ENCODE assay signal across 23 cellular contexts in genomic region chr10:110405401-110405800, GRCh38.
A peak's percentile ranks its signal among the peaks of the same experiment; 100 is the strongest.
DNase-seq lines count a peak whose midpoint lies in the region; ATAC-seq, FAIRE-seq and TF ChIP-seq lines count a peak whose summit lies in the region.
"Had no signal": no experiment of that assay in that cellular context is flagged by ENCODE, and none has a peak within 500 bp of the region (broad histone marks: within the 10 kb centered on the region; RNA-seq: fewer than 3 reads in every experiment).

No MANE protein-coding gene starts in this region.

- H3K79me1 ChIP-seq in IMR-90 (ENCODE audit: low read depth in 1 of 2, low read length in 2 of 2), result peaks cover 0 to 11% of the 10 kb centered on the region in 2 experiments; a peak in 1 of 4 replicates

- H3K4me3 ChIP-seq in A549 (no peak overlapping the region), IMR-90 (ENCODE audit: insufficient read depth, low read depth, low read length) (no peak overlapping the region)
- H3K4me3 ChIP-seq: GM23338 had no signal

- TF ChIP-seq RAD21 in A549 (conservative IDR thresholded peaks at IDR 0.05 in 1 of 2, IDR thresholded peaks at IDR 0.05 in 1 of 2), result no peak
- TF ChIP-seq RAD21 in IMR-90 (IDR thresholded peaks at IDR 0.05; ENCODE audit: low read length), result no peak

- no peak overlapping the region for H2AFZ ChIP-seq in IMR-90 (replicated peaks; ENCODE audit: low read length, poor library complexity)
- H2AFZ ChIP-seq: GM23338 had no signal

- in situ Hi-C loops in IMR-90 (cut with MboI; ENCODE audit: low sequenced_read_pairs), result no loop called here

- POLR2A ChIA-PET in A549 (lab: Yijun Ruan, JAX), result no interaction called here
- POLR2A ChIA-PET in IMR-90 (lab: Charles Lee; ENCODE audit: unreplicated experiment), result no interaction called here
- POLR2A ChIA-PET in activated CD8-positive, alpha-beta T cell treated with anti-CD3 and anti-CD28 coated beads, Interleukin-2, amount 10 ng/mL, durations not matched to agents 7 days and 5 days (lab: Charles Lee), result interaction anchor here (0.7 kb wide), 1 partner anchor 145 kb away, joined by 3 read pairs; no protein-coding TSS in a partner anchor

- intact Hi-C loops in IMR-90 (cut with micrococcal nuclease), result no loop called here

- H2BK20ac ChIP-seq in IMR-90 (ENCODE audit: low read depth, low read length), result no peak overlapping the region; the same call in 1 of the 2 replicates

- peaks cover 29% of the 10 kb centered on the region for H3K9me1 ChIP-seq in IMR-90 (ENCODE audit: insufficient read depth, low read length)

- no peaks in the 10 kb centered on the region for H4K20me1 ChIP-seq in IMR-90 (ENCODE audit: insufficient read depth, low read length)

- no TSS peak for BruUV-seq in IMR-90 (replicated peaks; lab: Mats Ljungman, UMichigan)

- H3K4me2 ChIP-seq in A549 (no peak overlapping the region), IMR-90 (ENCODE audit: low read depth, low read length) (no peak overlapping the region)
- H3K4me2 ChIP-seq: GM23338 had no signal

- no peak overlapping the region for H3K56ac ChIP-seq in IMR-90 (ENCODE audit: extremely low read depth, insufficient read depth, low read length)

- H3K27me3 ChIP-seq in IMR-90 (ENCODE audit: control insufficient read depth, insufficient read depth, low read length), result no peaks in the 10 kb centered on the region
- H3K27me3 ChIP-seq: BE2C had no signal

- no peak overlapping the region for H4K8ac ChIP-seq in IMR-90 (ENCODE audit: low read depth in 2 of 2, low read length in 2 of 2)

- 0 out of 2 replicates have a peak overlapping the region, but pooled peaks have one; percentile 24 for H3K4ac ChIP-seq in IMR-90 (ENCODE audit: low read depth, low read length)

- H4K91ac ChIP-seq in IMR-90 (ENCODE audit: insufficient read depth, low read depth, low read length), result peak overlapping the region; percentile 6; the same call in 1 of the 2 replicates

- dilution Hi-C loops in IMR-90 (cut with HindIII; ENCODE audit: low sequenced_read_pairs, unreplicated experiment), result no loop called here

- no peaks in the 10 kb centered on the region for H3K36me3 ChIP-seq in IMR-90 (ENCODE audit: control insufficient read depth, insufficient read depth, low read length)
- H3K36me3 ChIP-seq: BE2C had no signal

- H2AK5ac ChIP-seq in IMR-90 (ENCODE audit: low read depth, low read length), result no peak overlapping the region

- H4K5ac ChIP-seq in IMR-90 (ENCODE audit: low read depth, low read length), result no peak overlapping the region

- no peak for TF ChIP-seq EP300 in A549 (IDR thresholded peaks at IDR 0.05)

- TF ChIP-seq CTCF in A549 (IDR thresholded peaks at IDR 0.05) (no peak), IMR-90 (conservative IDR thresholded peaks at IDR 0.05; ENCODE audit: low read depth, low read length) (no peak)

- H3K9me3 Mint-ChIP-seq in stimulated activated naive B cell treated with anti-CD40 and anti-IgM and Interleukin-4, amounts not matched to agents 10 μg/mL and 1 μg/mL and 100 μg/mL, for 72 hours, result no peaks in the 10 kb centered on the region
- H3K9me3 Mint-ChIP-seq in activated CD8-positive, alpha-beta T cell treated with anti-CD3 and anti-CD28 coated beads, Interleukin-2, amount 10 ng/mL, durations not matched to agents 7 days and 5 days (ENCODE audit: insufficient read depth), result no peaks in the 10 kb centered on the region
- H3K9me3 Mint-ChIP-seq: CD8-positive, alpha-beta memory T cell; GM23338; IgD-negative memory B cell had no signal

- H2BK5ac ChIP-seq in IMR-90 (ENCODE audit: low read depth, low read length, poor library complexity, severe bottlenecking), result no peak overlapping the region

- WGBS in A549 (ENCODE audit: missing lambda C conversion rate), result 87% methylated on average over 6 of the region's 6 CpGs
- WGBS in IMR-90 (ENCODE audit: extremely low coverage in 2 of 2, insufficient read length in 1 of 2), 2 experiments, result 100% methylated on average over 2 of the region's 6 CpGs; no CpG with 5 or more reads in 1 of the 2 experiments

- H3K18ac ChIP-seq in IMR-90 (ENCODE audit: low read depth, low read length), result no peak overlapping the region

- CTCF ChIA-PET in A549 (lab: Yijun Ruan, JAX) (interaction anchor here (1.0 to 2.0 kb wide), 5 partner anchors 10 to 267 kb away, joined by 3 to 6 read pairs (median 4); no protein-coding TSS in a partner anchor), IMR-90 (lab: Yijun Ruan, JAX) (no interaction called here)
- CTCF ChIA-PET in activated CD8-positive, alpha-beta T cell treated with anti-CD3 and anti-CD28 coated beads, Interleukin-2, amount 10 ng/mL, durations not matched to agents 7 days and 5 days (lab: Charles Lee), result interaction anchor here (0.7 to 1.3 kb wide), 3 partner anchors 14 to 93 kb away, joined by 3 to 4 read pairs (median 4); no protein-coding TSS in a partner anchor

- 0 out of 2 replicates have a peak overlapping the region, but pooled peaks have one; percentile 5 for H3K14ac ChIP-seq in IMR-90 (replicated peaks; ENCODE audit: low read depth, low read length)

- H3K23ac ChIP-seq in IMR-90 (ENCODE audit: low read depth, low read length), result no peak overlapping the region

- H3K4me1 ChIP-seq in A549, result peaks cover 56% of the 10 kb centered on the region
- peaks cover 21% of the 10 kb centered on the region for H3K4me1 ChIP-seq in IMR-90 (ENCODE audit: control insufficient read depth, insufficient read depth, low read length)

- H3K9me3 ChIP-seq in A549, result no peaks in the 10 kb centered on the region
- H3K9me3 ChIP-seq in IMR-90 (ENCODE audit: control insufficient read depth, insufficient read depth, low read length), result no peaks in the 10 kb centered on the region
- H3K9me3 ChIP-seq: BE2C had no signal

- peak overlapping the region; percentile 99 for H3K27ac ChIP-seq in A549
- no peak overlapping the region for H3K27ac ChIP-seq in IMR-90 (ENCODE audit: insufficient read depth, low read length)

- DNase-seq in A549 (ENCODE audit: low read depth in 1 of 2, low spot score in 1 of 2) (no peak), IMR-90 (no peak), islet precursor cell (peak; percentile 56)
- no peak for DNase-seq in stimulated activated naive B cell treated with anti-CD40 and anti-IgM and Interleukin-4, amounts not matched to agents 10 μg/mL and 1 μg/mL and 100 μg/mL, for 72 hours
- no peak for DNase-seq in activated CD8-positive, alpha-beta T cell treated with anti-CD3 and anti-CD28 coated beads, Interleukin-2, amount 10 ng/mL, durations not matched to agents 7 days and 5 days
- DNase-seq: ACHN; BE2C; CD4-positive, CD25-positive, alpha-beta regulatory T cell; CD8-positive, alpha-beta memory T cell; COR-L47; DMS 273 treated with DMSO at 0.1 percent for 48 hours; DMS53; DND-41; EL; HCEC 1CT had no signal

- peak overlapping the region; percentile 48; the same call in 1 of the 2 replicates for H2BK120ac ChIP-seq in IMR-90 (ENCODE audit: low read depth, low read length)

- no peak overlapping the region for H2AK9ac ChIP-seq in IMR-90 (replicated peaks; ENCODE audit: low read depth, low read length, poor library complexity)

- H2BK15ac ChIP-seq in IMR-90 (ENCODE audit: low read depth, low read length), result peak overlapping the region; percentile 38; the same call in 2 of the 3 replicates

- peak overlapping the region; percentile 3 for H3K27ac Mint-ChIP-seq in stimulated activated naive B cell treated with anti-CD40 and anti-IgM and Interleukin-4, amounts not matched to agents 10 μg/mL and 1 μg/mL and 100 μg/mL, for 72 hours
- no peak overlapping the region for H3K27ac Mint-ChIP-seq in activated CD8-positive, alpha-beta T cell treated with anti-CD3 and anti-CD28 coated beads, Interleukin-2, amount 10 ng/mL, durations not matched to agents 7 days and 5 days
- H3K27ac Mint-ChIP-seq: GM23338, IgD-negative memory B cell had no signal

- FAIRE-seq in A549 (lab: Jason Lieb, UNC), result no peak
- FAIRE-seq: G401.6, GM18507, H54, HTR-8/SVneo had no signal

- no peaks in the 10 kb centered on the region for H3K36me3 Mint-ChIP-seq in stimulated activated naive B cell treated with anti-CD40 and anti-IgM and Interleukin-4, amounts not matched to agents 10 μg/mL and 1 μg/mL and 100 μg/mL, for 72 hours
- H3K36me3 Mint-ChIP-seq in activated CD8-positive, alpha-beta T cell treated with anti-CD3 and anti-CD28 coated beads, Interleukin-2, amount 10 ng/mL, durations not matched to agents 7 days and 5 days (ENCODE audit: low read depth), result no peaks in the 10 kb centered on the region
- H3K36me3 Mint-ChIP-seq: CD4-positive, CD25-positive, alpha-beta regulatory T cell; CD8-positive, alpha-beta memory T cell had no signal

- TF ChIP-seq POLR2A in A549 (IDR thresholded peaks at IDR 0.05; ENCODE audit: low read length) (no peak), IMR-90 (IDR thresholded peaks at IDR 0.05; ENCODE audit: low read depth, low read length) (no peak)

- peaks cover 23 to 38% of the 10 kb centered on the region in 2 donors for H3K4me1 Mint-ChIP-seq in stimulated activated naive B cell treated with anti-CD40 and anti-IgM and Interleukin-4, amounts not matched to agents 10 μg/mL and 1 μg/mL and 100 μg/mL, for 72 hours
- peaks cover 20% of the 10 kb centered on the region for H3K4me1 Mint-ChIP-seq in activated CD8-positive, alpha-beta T cell treated with anti-CD3 and anti-CD28 coated beads, Interleukin-2, amount 10 ng/mL, durations not matched to agents 7 days and 5 days (ENCODE audit: low read depth)
- H3K4me1 Mint-ChIP-seq: CD8-positive, alpha-beta memory T cell had no signal

- H3K4me3 Mint-ChIP-seq in stimulated activated naive B cell treated with anti-CD40 and anti-IgM and Interleukin-4, amounts not matched to agents 10 μg/mL and 1 μg/mL and 100 μg/mL, for 72 hours, result no peak overlapping the region
- no peak overlapping the region for H3K4me3 Mint-ChIP-seq in activated CD8-positive, alpha-beta T cell treated with anti-CD3 and anti-CD28 coated beads, Interleukin-2, amount 10 ng/mL, durations not matched to agents 7 days and 5 days
- H3K4me3 Mint-ChIP-seq: CD4-positive, CD25-positive, alpha-beta regulatory T cell; CD8-positive, alpha-beta memory T cell; GM23338; IgD-negative memory B cell had no signal

- H3K9ac ChIP-seq in IMR-90 (ENCODE audit: low read depth, low read length), result no peak overlapping the region

- H3K27me3 Mint-ChIP-seq in stimulated activated naive B cell treated with anti-CD40 and anti-IgM and Interleukin-4, amounts not matched to agents 10 μg/mL and 1 μg/mL and 100 μg/mL, for 72 hours, result peaks cover 11 to 24% of the 10 kb centered on the region in 2 donors
- peaks cover 22% of the 10 kb centered on the region for H3K27me3 Mint-ChIP-seq in activated CD8-positive, alpha-beta T cell treated with anti-CD3 and anti-CD28 coated beads, Interleukin-2, amount 10 ng/mL, durations not matched to agents 7 days and 5 days (ENCODE audit: low read depth)
- H3K27me3 Mint-ChIP-seq: CD8-positive, alpha-beta memory T cell had no signal

- ATAC-seq in A549, result no peak
- no peak for ATAC-seq in IMR-90 (ENCODE audit: low read depth)
- ATAC-seq in stimulated activated naive B cell treated with anti-CD40 and anti-IgM and Interleukin-4, amounts not matched to agents 10 μg/mL and 1 μg/mL and 100 μg/mL, for 72 hours (replicated peaks), result no peak
- ATAC-seq in activated CD8-positive, alpha-beta T cell treated with anti-CD3 and anti-CD28 coated beads, Interleukin-2, amount 10 ng/mL, durations not matched to agents 7 days and 5 days, result no peak
- no peak for ATAC-seq in GM19452 (IDR thresholded peaks at IDR 0.05; ENCODE audit: unreplicated experiment)
- ATAC-seq in HG02970 (IDR thresholded peaks at IDR 0.05; ENCODE audit: low FRiP score, unreplicated experiment), result no peak
- ATAC-seq: GM23338 had no signal

TF ChIP-seq in A549, 52 proteins besides CTCF, POLR2A, EP300 and RAD21 (continues in another document):
- no peak for TF ChIP-seq HOXB5 (CRISPR knock-in tag; IDR thresholded peaks at IDR 0.05)
